8 cellular contexts compared by ENCODE assay signal in the genomic region with DNA sequence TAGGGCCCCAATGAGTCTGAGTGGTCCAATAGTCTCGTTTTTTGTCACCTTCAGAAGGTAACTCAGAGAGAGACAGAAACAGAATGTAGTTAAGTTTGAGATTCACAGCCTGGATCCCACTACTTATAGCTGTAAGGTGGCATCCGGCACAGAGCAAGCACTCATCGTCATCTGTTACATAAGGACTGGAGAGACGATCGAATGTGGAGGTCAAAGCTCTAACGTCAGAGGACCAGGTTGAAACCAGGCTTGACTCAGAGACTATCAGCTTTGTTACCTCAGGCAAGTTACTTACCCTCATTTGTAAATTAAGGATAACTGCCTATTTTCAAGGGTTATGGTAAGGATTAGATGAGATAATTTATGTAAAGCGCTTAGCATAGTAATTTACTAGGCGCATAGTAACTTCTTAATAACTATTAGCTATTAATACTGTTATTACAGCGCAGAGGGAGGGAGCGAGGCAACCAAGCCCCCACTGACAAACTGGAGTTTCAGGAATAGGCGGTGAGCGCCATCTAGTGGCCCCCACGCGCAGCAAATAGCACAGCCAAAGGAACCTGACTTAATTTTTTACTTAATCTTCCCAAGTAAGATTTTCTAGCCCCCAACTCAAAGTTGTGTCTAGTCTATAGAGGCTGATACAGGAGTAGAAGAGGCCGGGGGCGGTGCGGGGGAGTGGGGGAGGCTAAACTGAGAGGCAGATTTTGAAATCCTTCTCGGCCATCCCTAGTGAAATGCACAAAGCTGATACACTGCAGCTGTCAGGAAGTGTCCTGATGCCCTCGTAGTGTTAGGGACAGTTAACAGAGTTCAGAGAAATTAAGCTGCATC. TPM values are rescaled to one million over a fixed set of nuclear protein-coding genes. Genes with fewer than 3 reads are reported as not detected.
DNase-seq lines count a peak whose midpoint lies in the region; ATAC-seq and TF ChIP-seq lines count a peak whose summit lies in the region.

No MANE protein-coding gene starts in this region.

- peaks cover 2% of the 10 kb centered on the region for H3K79me2 ChIP-seq in trophoblast cell (ENCODE audit: control insufficient read depth, insufficient read depth, low read length, poor library complexity)

- H4K12ac ChIP-seq in trophoblast cell (ENCODE audit: low read depth, low read length), result no peak overlapping the region

- DNase-seq in A673 (ENCODE audit: low spot score) (peak; percentile 84), NCI-H82 treated with DMSO at 0.1 percent for 48 hours (lab: John Stamatoyannopoulos, UW; ENCODE audit: unreplicated experiment) (peak; percentile 1), foreskin melanocyte (peak; percentile 5), trophoblast cell (peak; percentile 15 to 67)
- peak; percentile 48 for DNase-seq in activated T-cell treated with anti-CD3 and anti-CD28 coated beads, Interleukin-2, amount 50 U/mL, for 1 hour

- no CpG with 5 or more reads among the region's 19 CpGs for WGBS in trophoblast cell (ENCODE audit: extremely low coverage, insufficient coverage, insufficient read length)

- H2AFZ ChIP-seq in trophoblast cell (ENCODE audit: insufficient read depth, low read length, poor library complexity), result no peak overlapping the region

- no peak overlapping the region for H2AK5ac ChIP-seq in trophoblast cell (ENCODE audit: low read length)

- H3K18ac ChIP-seq in trophoblast cell (ENCODE audit: low read length), result no peak overlapping the region

- TF ChIP-seq CTCF in A673 (conservative IDR thresholded peaks at IDR 0.05; ENCODE audit: low read depth, low read length) (peak; percentile 100), GM12873 (IDR thresholded peaks at IDR 0.05; ENCODE audit: insufficient read depth, low read depth, low read length, missing control alignments) (peak; percentile 83)

- intact Hi-C loops in A673 (cut with micrococcal nuclease; ENCODE audit: unreplicated experiment), result loop anchor here (1.0 to 5.0 kb wide), 4 partner anchors 136 to 1785 kb away; no protein-coding TSS in a partner anchor

- H2BK120ac ChIP-seq in trophoblast cell (ENCODE audit: insufficient read depth, low read length, poor library complexity), result no peak overlapping the region

- H3K36me3 ChIP-seq in A673 (ENCODE audit: insufficient read depth, low read length, poor library complexity, severe bottlenecking) (no peaks in the 10 kb centered on the region), trophoblast cell (ENCODE audit: control insufficient read depth in 1 of 2, insufficient read depth in 2 of 2, low read length in 2 of 2) (no peaks in the 10 kb centered on the region)

- H3K9me3 ChIP-seq in A673 (ENCODE audit: low read depth, low read length, poor library complexity, severe bottlenecking) (no peaks in the 10 kb centered on the region), trophoblast cell (ENCODE audit: insufficient read depth, low read depth, low read length) (no peaks in the 10 kb centered on the region)

- peak overlapping the region; percentile 8 for H3K4me3 ChIP-seq in A673 (ENCODE audit: low read depth, low read length, poor library complexity, severe bottlenecking)
- H3K4me3 ChIP-seq in trophoblast cell (ENCODE audit: low read depth, low read length), result no peak overlapping the region

- no peak overlapping the region for H3K4me2 ChIP-seq in trophoblast cell (ENCODE audit: low read length)

- no peak overlapping the region for H3K4ac ChIP-seq in trophoblast cell (ENCODE audit: low read depth, low read length)

- CTCF ChIA-PET in A673 (lab: Charles Lee), result interaction anchor here (0.5 to 2.3 kb wide), 8 partner anchors 10 to 757 kb away, joined by 3 to 11 read pairs (median 4); partner anchors contain the start of gene API5

- BruUV-seq in A673 (replicated peaks; lab: Mats Ljungman, UMichigan), result no TSS peak

- no peak overlapping the region for H3K23ac ChIP-seq in trophoblast cell (ENCODE audit: low read length)

- H3K4me1 ChIP-seq in A673 (ENCODE audit: insufficient read depth, low read length, poor library complexity, severe bottlenecking), result peaks cover 18% of the 10 kb centered on the region
- H3K4me1 ChIP-seq in trophoblast cell (ENCODE audit: control insufficient read depth in 1 of 2, insufficient read depth in 2 of 2, low read length in 2 of 2), result peaks cover 2 to 3% of the 10 kb centered on the region in 2 experiments

- H2BK5ac ChIP-seq in trophoblast cell (ENCODE audit: low read depth, low read length, poor library complexity), result no peak overlapping the region

- no peak overlapping the region for H3K9ac ChIP-seq in trophoblast cell (ENCODE audit: low read length)

- H4K8ac ChIP-seq in trophoblast cell (ENCODE audit: low read depth, low read length), result no peak overlapping the region

- no peak overlapping the region for H4K91ac ChIP-seq in trophoblast cell (ENCODE audit: low read depth, low read length)

- H2BK12ac ChIP-seq in trophoblast cell (ENCODE audit: low read length), result no peak overlapping the region

- no peaks in the 10 kb centered on the region for H3K79me1 ChIP-seq in trophoblast cell (ENCODE audit: low read length)

- H3K14ac ChIP-seq in trophoblast cell (ENCODE audit: low read length), result no peak overlapping the region

- no peak overlapping the region for H3K27ac ChIP-seq in A673 (ENCODE audit: low read depth, low read length, poor library complexity, severe bottlenecking)
- no peak overlapping the region for H3K27ac ChIP-seq in trophoblast cell (ENCODE audit: low read depth, low read length)

- ATAC-seq in HG02885 (IDR thresholded peaks at IDR 0.05; ENCODE audit: poor library complexity, unreplicated experiment) (peak; percentile 82), HG02840 (IDR thresholded peaks at IDR 0.05; ENCODE audit: low FRiP score, unreplicated experiment) (no peak)

- POLR2A ChIA-PET in A673 (lab: Charles Lee; ENCODE audit: low non-redundant PET), result interaction anchor here (0.5 to 0.6 kb wide), 3 partner anchors 25 to 1464 kb away, joined by 3 to 6 read pairs (median 5); no protein-coding TSS in a partner anchor

- H3K27me3 ChIP-seq in A673 (replicated peaks; ENCODE audit: insufficient read depth, low read depth, low read length, poor library complexity) (no peaks in the 10 kb centered on the region), trophoblast cell (ENCODE audit: insufficient read depth, low read length) (no peaks in the 10 kb centered on the region)

RNA-seq across cellular contexts. Expression of gene API5, which starts 29.0 kb away (rescaled TPM):
- 287 and 328 TPM in 2 replicates for total RNA-seq in A673 (2021)
- 69.6 and 72.5 TPM in 2 replicates for polyA plus RNA-seq in trophoblast cell (2013)

Comparison
In these comparisons a context has a peak if more than half of its experiments do, and no peak if none do; other contexts are left out.
1. DNase-seq: peak in every context shown above with its lines; median percentile 84 in A673; 48 in activated T-cell treated with anti-CD3 and anti-CD28 coated beads, Interleukin-2, amount 50 U/mL, for 1 hour; 41 in trophoblast cell; 5 in foreskin melanocyte; 1 in NCI-H82 treated with DMSO at 0.1 percent for 48 hours.